Comparison of ENCODE assay signal across 25 cellular contexts in the genomic region with DNA sequence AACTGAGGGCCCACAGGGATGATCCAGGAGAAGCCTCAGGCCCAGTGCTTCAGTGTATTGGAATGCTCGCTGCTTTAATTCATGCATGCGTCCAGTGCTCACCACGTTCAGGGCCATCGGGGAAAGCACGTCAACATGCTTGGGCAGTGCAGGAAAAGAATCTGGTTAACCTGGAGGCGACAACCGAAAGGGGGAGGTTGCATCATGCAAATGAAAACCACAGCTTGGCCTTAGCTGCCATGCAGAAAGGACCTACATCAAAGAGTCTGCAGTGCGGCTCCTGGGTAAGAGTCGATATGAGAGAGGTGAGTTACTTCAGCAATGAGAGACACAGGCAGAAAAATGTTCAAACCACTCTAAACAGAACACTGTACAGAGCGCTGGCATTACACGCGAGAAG.
A peak's percentile ranks its signal among the peaks of the same experiment; 100 is the strongest.
DNase-seq lines count a peak whose midpoint lies in the region; ATAC-seq, FAIRE-seq and TF ChIP-seq lines count a peak whose summit lies in the region.
"Had no signal": no experiment of that assay in that cellular context is flagged by ENCODE, and none has a peak within 500 bp of the region (broad histone marks: within the 10 kb centered on the region; RNA-seq: fewer than 3 reads in every experiment).

No MANE protein-coding gene starts in this region.

- H3K18ac ChIP-seq in mesendoderm (ENCODE audit: low read length), result no peak overlapping the region

- H3K79me1 ChIP-seq in mesendoderm (ENCODE audit: low read length), result no peaks in the 10 kb centered on the region

- no peak overlapping the region for H2BK5ac ChIP-seq in mesendoderm (ENCODE audit: low read length)

- H4K5ac ChIP-seq in mesendoderm (ENCODE audit: low read length), result no peak overlapping the region

- no peaks in the 10 kb centered on the region for H3K4me1 ChIP-seq in DND-41 (ENCODE audit: insufficient read depth, low read length)
- peaks cover 2% of the 10 kb centered on the region for H3K4me1 ChIP-seq in mesendoderm (ENCODE audit: control insufficient read depth, low read depth, low read length)
- no peaks in the 10 kb centered on the region for H3K4me1 ChIP-seq in heart left ventricle
- H3K4me1 ChIP-seq in kidney (ENCODE audit: control insufficient read depth in 1 of 2, insufficient read depth in 1 of 2, low read depth in 1 of 2, low read length in 2 of 2), result no peaks in the 10 kb centered on the region
- H3K4me1 ChIP-seq: esophagus squamous epithelium, SJCRH30, vagina had no signal

- H3K56ac ChIP-seq in mesendoderm (ENCODE audit: low read length), result no peak overlapping the region

- no peak overlapping the region for H4K8ac ChIP-seq in mesendoderm (ENCODE audit: low read depth, low read length)

- no peaks in the 10 kb centered on the region for H3K36me3 ChIP-seq in DND-41 (ENCODE audit: insufficient read depth, low read length)
- H3K36me3 ChIP-seq in mesendoderm (ENCODE audit: control insufficient read depth, insufficient read depth, low read length), result no peaks in the 10 kb centered on the region
- no peaks in the 10 kb centered on the region for H3K36me3 ChIP-seq in heart left ventricle
- H3K36me3 ChIP-seq in kidney (ENCODE audit: control insufficient read depth in 1 of 2, insufficient read depth in 2 of 2, low read length in 2 of 2), result no peaks in the 10 kb centered on the region
- H3K36me3 ChIP-seq: esophagus squamous epithelium, SJCRH30, vagina had no signal

- no peak for FAIRE-seq in kidney (lab: Jason Lieb, UNC)
- FAIRE-seq: A204.1, G401.6, small intestine had no signal

- H3K27ac ChIP-seq in DND-41 (ENCODE audit: low read length) (no peak overlapping the region), mesendoderm (ENCODE audit: low read depth, low read length) (no peak overlapping the region), heart left ventricle (peak overlapping the region in 1 of 12 donors; percentile 85), kidney (ENCODE audit: low read depth in 2 of 2, low read length in 2 of 2) (no peak overlapping the region)
- H3K27ac ChIP-seq: esophagus squamous epithelium, SJCRH30, vagina had no signal

- H3K9ac ChIP-seq in DND-41 (ENCODE audit: low read depth, low read length), result no peak overlapping the region
- no peak overlapping the region for H3K9ac ChIP-seq in mesendoderm (ENCODE audit: low read length)
- no peak overlapping the region for H3K9ac ChIP-seq in kidney (ENCODE audit: low read length in 2 of 2)

- H3K4me3 Mint-ChIP-seq in glutamatergic neuron (ENCODE audit: unreplicated experiment), result no peak overlapping the region
- H3K4me3 Mint-ChIP-seq: activated CD4-positive, alpha-beta T cell treated with anti-CD3 and anti-CD28 coated beads, Interleukin-2, amount 10 ng/mL, durations not matched to agents 24 days and 14 days; activated CD8-positive, alpha-beta memory T cell treated with anti-CD3 and anti-CD28 coated beads, Interleukin-2, amount 10 ng/mL, durations not matched to agents 7 days and 5 days; neural crest cell had no signal

- no peak overlapping the region for H3K27ac Mint-ChIP-seq in glutamatergic neuron (ENCODE audit: unreplicated experiment)
- H3K27ac Mint-ChIP-seq: activated CD4-positive, alpha-beta T cell treated with anti-CD3 and anti-CD28 coated beads, Interleukin-2, amount 10 ng/mL, durations not matched to agents 24 days and 14 days; activated CD8-positive, alpha-beta memory T cell treated with anti-CD3 and anti-CD28 coated beads, Interleukin-2, amount 10 ng/mL, durations not matched to agents 7 days and 5 days; activated naive CD4-positive, alpha-beta T cell treated with anti-CD3 and anti-CD28 coated beads, Interleukin-2, amount 50 U/mL, for 72 hours had no signal

- H3K9me3 ChIP-seq in DND-41 (ENCODE audit: insufficient read depth, low read length, severe bottlenecking) (no peaks in the 10 kb centered on the region), heart left ventricle (no peaks in the 10 kb centered on the region), kidney (ENCODE audit: control insufficient read depth in 1 of 2, low read length in 2 of 2) (no peaks in the 10 kb centered on the region)
- H3K9me3 ChIP-seq: esophagus squamous epithelium, SJCRH30, vagina had no signal

- no peaks in the 10 kb centered on the region for H3K9me3 Mint-ChIP-seq in glutamatergic neuron (ENCODE audit: unreplicated experiment)
- H3K9me3 Mint-ChIP-seq: activated CD4-positive, alpha-beta T cell treated with anti-CD3 and anti-CD28 coated beads, Interleukin-2, amount 10 ng/mL, durations not matched to agents 24 days and 14 days; activated naive CD4-positive, alpha-beta T cell treated with anti-CD3 and anti-CD28 coated beads, Interleukin-2, amount 50 U/mL, for 72 hours; neural crest cell had no signal

- DNase-seq in DND-41 (peak; percentile 9), mesendoderm (peak; percentile 14), heart left ventricle (no peak), kidney (no peak), glutamatergic neuron (no peak), GM13976 (ENCODE audit: low spot score) (no peak)
- peak; percentile 19 for DNase-seq in Jurkat, Clone E6-1 (ENCODE audit: low read depth, low spot score)
- DNase-seq: activated CD4-positive, alpha-beta T cell treated with anti-CD3 and anti-CD28 coated beads, Interleukin-2, amount 10 ng/mL, durations not matched to agents 24 days and 14 days; activated CD8-positive, alpha-beta memory T cell treated with anti-CD3 and anti-CD28 coated beads, Interleukin-2, amount 10 ng/mL, durations not matched to agents 7 days and 5 days; COR-L47; effector CD4-positive, alpha-beta T cell; esophagus squamous epithelium; KG1; NCI-H1048; NCI-H2081 treated with DMSO at 0.1 percent for 48 hours; NCI-H446 treated with DMSO at 0.1 percent for 48 hours; SJCRH30; small intestine; stimulated activated CD4-positive, alpha-beta T cell treated with anti-CD3 and anti-CD28 coated beads, Interleukin-2, amount 100 ng/mL, for 48 hours had no signal

- H3K4me2 ChIP-seq in DND-41 (ENCODE audit: insufficient read depth, low read length), result no peak overlapping the region
- no peak overlapping the region for H3K4me2 ChIP-seq in mesendoderm (ENCODE audit: low read length)

- H2BK15ac ChIP-seq in mesendoderm (replicated peaks; ENCODE audit: low read depth), result no peak overlapping the region

- H2AFZ ChIP-seq in DND-41 (ENCODE audit: low read depth, low read length), result no peak overlapping the region

- H3K4me3 ChIP-seq in DND-41 (ENCODE audit: low read depth in 1 of 2, low read length in 2 of 2) (no peak overlapping the region), mesendoderm (ENCODE audit: low read length) (no peak overlapping the region), heart left ventricle (no peak overlapping the region), kidney (ENCODE audit: low read length in 2 of 2) (no peak overlapping the region)
- no peak overlapping the region for H3K4me3 ChIP-seq in Jurkat, Clone E6-1 (ENCODE audit: low read length)
- H3K4me3 ChIP-seq: esophagus squamous epithelium, SJCRH30, vagina had no signal

- TF ChIP-seq POLR2A in heart left ventricle (IDR thresholded peaks at IDR 0.05), result no peak

- no CpG with 5 or more reads among the region's 12 CpGs for WGBS in mesendoderm (ENCODE audit: extremely low coverage, insufficient coverage, low lambda C conversion rate)
- 87 to 90% (median 88%) methylated on average over 12 of the region's 12 CpGs for WGBS in heart left ventricle, 4 donors

- no peaks in the 10 kb centered on the region for H3K4me1 Mint-ChIP-seq in glutamatergic neuron (ENCODE audit: low read depth, unreplicated experiment)
- H3K4me1 Mint-ChIP-seq: activated CD4-positive, alpha-beta T cell treated with anti-CD3 and anti-CD28 coated beads, Interleukin-2, amount 10 ng/mL, durations not matched to agents 24 days and 14 days; activated CD8-positive, alpha-beta memory T cell treated with anti-CD3 and anti-CD28 coated beads, Interleukin-2, amount 10 ng/mL, durations not matched to agents 7 days and 5 days; neural crest cell had no signal

- H3K27me3 ChIP-seq in DND-41 (ENCODE audit: insufficient read depth, low read length, poor library complexity) (peaks cover 19% of the 10 kb centered on the region), mesendoderm (ENCODE audit: insufficient read depth, low read length, poor library complexity) (no peaks in the 10 kb centered on the region), heart left ventricle (peaks cover 0 to 13% (median 0%) of the 10 kb centered on the region in 9 donors)
- H3K27me3 ChIP-seq: esophagus squamous epithelium, vagina had no signal

- ATAC-seq in DND-41 (ENCODE audit: insufficient read depth, low read depth) (peak; percentile 53; the same call in 2 of the 3 replicates), GM21529 (IDR thresholded peaks at IDR 0.05; ENCODE audit: unreplicated experiment) (peak; percentile 91), heart left ventricle (no peak)
- ATAC-seq: activated CD8-positive, alpha-beta memory T cell treated with anti-CD3 and anti-CD28 coated beads, Interleukin-2, amount 10 ng/mL, durations not matched to agents 7 days and 5 days; activated naive CD4-positive, alpha-beta T cell treated with anti-CD3 and anti-CD28 coated beads, Interleukin-2, amount 50 U/mL, for 72 hours had no signal

- TF ChIP-seq CTCF in DND-41 (IDR thresholded peaks at IDR 0.05; ENCODE audit: borderline replicate concordance, extremely low read depth, low read length, poor library complexity, severe bottlenecking), result no peak
- TF ChIP-seq CTCF in heart left ventricle (IDR thresholded peaks at IDR 0.05), result no peak
- TF ChIP-seq CTCF in kidney (IDR thresholded peaks at IDR 0.05; ENCODE audit: borderline replicate concordance, extremely low read depth, insufficient read depth), result no peak
- TF ChIP-seq CTCF in glutamatergic neuron (IDR thresholded peaks at IDR 0.05; ENCODE audit: partially characterized antibody, unreplicated experiment), result no peak
- TF ChIP-seq CTCF in GM13976 (IDR thresholded peaks at IDR 0.05; ENCODE audit: borderline replicate concordance, control extremely low read depth, extremely low read depth, insufficient read depth, missing control alignments), result no peak

- no peaks in the 10 kb centered on the region for H4K20me1 ChIP-seq in DND-41 (ENCODE audit: insufficient read depth, low read length)

- H2BK120ac ChIP-seq in mesendoderm (ENCODE audit: low read depth, low read length), result no peak overlapping the region

- H3K27me3 Mint-ChIP-seq in glutamatergic neuron (ENCODE audit: unreplicated experiment), result no peaks in the 10 kb centered on the region
- H3K27me3 Mint-ChIP-seq: activated CD4-positive, alpha-beta T cell treated with anti-CD3 and anti-CD28 coated beads, Interleukin-2, amount 10 ng/mL, durations not matched to agents 24 days and 14 days had no signal

- H3K23ac ChIP-seq in mesendoderm (ENCODE audit: low read length), result no peak overlapping the region

- intact Hi-C loops in heart left ventricle (cut with DNase I), result no loop called here
- intact Hi-C loops in kidney (cut with DNase I), result no loop called here

- H2AK5ac ChIP-seq in mesendoderm (ENCODE audit: low read length), result no peak overlapping the region

- no peak overlapping the region for H3K4ac ChIP-seq in mesendoderm (ENCODE audit: low read depth, low read length)

- no peaks in the 10 kb centered on the region for H3K79me2 ChIP-seq in DND-41 (ENCODE audit: insufficient read depth, low read length)
- H3K79me2 ChIP-seq in mesendoderm (ENCODE audit: control insufficient read depth, insufficient read depth, low read length), result no peaks in the 10 kb centered on the region

- no peaks in the 10 kb centered on the region for H3K36me3 Mint-ChIP-seq in glutamatergic neuron (ENCODE audit: unreplicated experiment)
- H3K36me3 Mint-ChIP-seq: activated CD8-positive, alpha-beta memory T cell treated with anti-CD3 and anti-CD28 coated beads, Interleukin-2, amount 10 ng/mL, durations not matched to agents 7 days and 5 days; activated naive CD4-positive, alpha-beta T cell treated with anti-CD3 and anti-CD28 coated beads, Interleukin-2, amount 50 U/mL, for 72 hours had no signal

- in situ Hi-C loops in GM13976 (cut with MboI; ENCODE audit: low sequenced_read_pairs, unreplicated experiment), result no loop called here

Comparison
In these comparisons a context has a peak if more than half of its experiments do, and no peak if none do; other contexts are left out.
1. ATAC-seq: peak in DND-41 (single experiment) and GM21529 (single experiment); none in heart left ventricle (0 of 4).
2. DNase-seq: peak in DND-41 (single experiment), Jurkat, Clone E6-1 (single experiment) and mesendoderm (single experiment); none in heart left ventricle (0 of 5), kidney (single experiment), glutamatergic neuron (single experiment) and GM13976 (single experiment).